In the genomic region with DNA sequence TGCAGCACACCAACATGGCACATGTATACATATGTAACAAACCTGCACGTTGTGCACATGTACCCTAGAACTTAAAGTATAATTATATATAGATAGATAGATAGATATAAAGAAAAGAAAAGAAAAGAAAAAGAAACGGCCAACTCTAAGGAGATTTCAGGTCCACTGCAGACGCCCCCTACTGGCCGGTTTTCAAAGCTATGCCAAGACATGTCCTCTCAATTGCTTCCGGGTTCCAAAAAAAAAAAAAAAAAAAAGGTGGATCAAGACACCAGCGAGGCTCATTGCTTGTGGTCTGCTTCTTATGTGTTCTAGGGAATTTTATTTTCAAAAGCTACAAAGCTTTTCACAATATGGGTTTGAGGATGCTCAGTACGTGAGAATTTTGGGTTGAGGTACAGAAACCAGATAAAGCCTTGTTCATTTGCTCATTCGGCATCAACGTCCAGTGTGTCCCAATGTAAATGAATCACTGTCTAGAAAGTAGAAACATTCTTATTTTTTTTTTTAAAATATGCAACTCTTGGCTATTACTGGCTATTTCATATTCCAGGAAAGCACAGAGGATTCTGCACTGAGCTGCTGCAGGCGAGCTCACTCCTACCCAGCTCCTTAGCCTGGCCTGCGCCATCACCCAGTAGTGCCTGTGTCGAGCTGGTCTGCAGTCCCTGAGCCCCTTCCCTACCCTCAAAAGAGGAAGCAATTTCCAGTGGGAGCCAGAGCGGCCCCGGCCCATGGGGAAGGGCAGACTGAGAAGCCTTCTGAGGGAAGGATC, we compare ENCODE assay signal across 1 cellular context.
TF ChIP-seq lines count a peak whose summit lies in the region.

No MANE protein-coding gene starts in this region.

TF ChIP-seq in SK-N-SH treated with all-trans-retinoic acid at 6 μM for 48 hours, 23 proteins besides CTCF, POLR2A, EP300 and RAD21 (continued from another document):
- no peak for TF ChIP-seq PPARA (CRISPR knock-in tag; IDR thresholded peaks at IDR 0.05; ENCODE audit: borderline replicate concordance)
